ENCODE assay signal across 22 cellular contexts in genomic region chr14:42316746-42317145, GRCh38.
"Had no signal": no experiment of that assay in that cellular context is flagged by ENCODE, and none has a peak within 500 bp of the region (broad histone marks: within the 10 kb centered on the region; RNA-seq: fewer than 3 reads in every experiment).

No MANE protein-coding gene starts in this region.

- H3K4me1 ChIP-seq: body of pancreas, gastroesophageal sphincter, left ventricle myocardium inferior, prostate gland, thyroid gland, upper lobe of right lung had no signal

- H3K9me3 ChIP-seq: body of pancreas, gastroesophageal sphincter, neutrophil, ovary, prostate gland, thyroid gland, upper lobe of right lung had no signal

- H3K27me3 ChIP-seq: body of pancreas, cardiac muscle cell, gastroesophageal sphincter, neutrophil, ovary, thyroid gland, upper lobe of right lung had no signal

- H3K36me3 ChIP-seq: cardiac muscle cell, gastroesophageal sphincter, left ventricle myocardium inferior, neutrophil, ovary, prostate gland, thyroid gland, upper lobe of right lung had no signal

- H3K27ac ChIP-seq: body of pancreas, cardiac muscle cell, gastroesophageal sphincter, left ventricle myocardium inferior, neutrophil, ovary, prostate gland, thyroid gland, upper lobe of right lung had no signal

- DNase-seq: activated CD4-positive, alpha-beta T cell treated with anti-CD3 and anti-CD28 coated beads for 1 hour; activated CD4-positive, alpha-beta T cell treated with anti-CD3 and anti-CD28 coated beads, Interleukin-2, amount 50 U/mL, for 1 hour; activated CD8-positive, alpha-beta T cell treated with anti-CD3 and anti-CD28 coated beads, Interleukin-2, amount 10 ng/mL, durations not matched to agents 7 days and 5 days; activated gamma-delta T cell; activated naive CD4-positive, alpha-beta T cell treated with anti-CD3 and anti-CD28 coated beads, Interleukin-2, amount 50 U/mL, for 16 hours; anterior cingulate cortex; body of pancreas; cortex of kidney; endodermal cell; left ventricle myocardium inferior; naive thymus-derived CD8-positive, alpha-beta T cell; ovary; right cardiac atrium; stimulated activated CD4-positive, alpha-beta T cell treated with anti-CD3 and anti-CD28 coated beads, Interleukin-4, amount 100 ng/mL, for 24 hours; stimulated activated naive CD8-positive, alpha-beta T cell treated with anti-CD3 and anti-CD28 coated beads, Interleukin-15, Interleukin-2, amounts not matched to agents 100 U/mL and 50 U/mL, for 24 hours; substantia nigra; thyroid gland; upper lobe of right lung had no signal

- H3K4me3 ChIP-seq: body of pancreas, cardiac muscle cell, gastroesophageal sphincter, left ventricle myocardium inferior, ovary, prostate gland, thyroid gland, upper lobe of right lung had no signal
